31 cellular contexts compared by ENCODE assay signal in the genomic region with DNA sequence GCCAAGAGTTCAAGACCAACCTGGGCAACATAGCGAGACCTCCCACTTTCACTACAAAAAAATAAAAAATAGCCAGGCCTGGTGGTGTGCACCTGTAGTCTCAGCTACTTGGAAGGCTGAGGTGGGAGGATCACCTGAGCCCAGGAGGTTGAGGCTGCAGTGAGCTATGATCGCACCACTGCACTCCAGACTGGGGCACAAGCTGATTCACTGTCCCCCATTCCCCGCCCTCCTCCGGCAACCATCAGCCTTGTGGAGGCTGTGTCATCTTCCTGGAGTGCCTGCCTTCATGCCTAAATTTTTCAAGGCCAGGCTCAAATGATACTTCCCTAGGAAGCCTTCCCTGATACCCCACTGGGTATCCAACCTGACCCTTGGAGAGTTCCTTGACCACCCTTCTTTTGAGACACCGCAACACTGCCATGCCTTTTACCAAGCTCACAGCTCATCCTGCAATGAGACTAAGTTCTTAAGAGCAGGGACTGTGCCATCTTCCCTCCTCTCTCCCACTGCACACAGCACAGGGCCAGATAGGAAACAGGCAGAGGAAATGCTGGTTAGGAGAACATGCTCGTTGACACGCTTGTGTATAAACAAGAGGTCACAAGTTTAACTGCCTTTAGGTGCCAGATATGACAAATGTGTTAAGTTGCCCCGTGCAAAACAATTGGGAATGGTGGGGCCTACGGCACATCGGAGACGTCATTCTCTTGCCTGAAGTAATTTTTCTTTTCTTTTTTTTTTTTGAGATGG. TPM values are rescaled to one million over a fixed set of nuclear protein-coding genes. Genes with fewer than 3 reads are reported as not detected.
DNase-seq lines count a peak whose midpoint lies in the region; ATAC-seq, FAIRE-seq and TF ChIP-seq lines count a peak whose summit lies in the region.
"Had no signal": no experiment of that assay in that cellular context is flagged by ENCODE, and none has a peak within 500 bp of the region (broad histone marks: within the 10 kb centered on the region; RNA-seq: fewer than 3 reads in every experiment).

No MANE protein-coding gene starts in this region.

- H3K4me1 ChIP-seq in HepG2 (ENCODE audit: insufficient read depth, low read length) (peaks cover 39% of the 10 kb centered on the region), right lobe of liver (peaks cover 0 to 13% (median 6%) of the 10 kb centered on the region in 4 donors), PC-3 (ENCODE audit: insufficient read depth, low read length) (peaks cover 9% of the 10 kb centered on the region)

- H3K9me2 ChIP-seq in PC-3 (replicated peaks; ENCODE audit: low read length) = no peaks in the 10 kb centered on the region

- TF ChIP-seq POLR2A in HepG2 (IDR thresholded peaks at IDR 0.05; ENCODE audit: insufficient read depth in 1 of 2, low read depth in 2 of 2, low read length in 2 of 2) (no peak), right lobe of liver (IDR thresholded peaks at IDR 0.05) (no peak)

- H3K36me3 ChIP-seq in HepG2 (replicated peaks in 1 of 2; ENCODE audit: control insufficient read depth in 1 of 2, insufficient read depth in 2 of 2, low read length in 2 of 2) (peaks cover 0 to 4% of the 10 kb centered on the region in 2 experiments; a peak in 1 of 5 replicates), right lobe of liver (no peaks in the 10 kb centered on the region), PC-3 (ENCODE audit: low read depth, low read length) (peaks cover under 1% of the 10 kb centered on the region; the same call in 1 of the 2 replicates)
- H3K36me3 ChIP-seq: prostate gland, thyroid gland had no signal

- H3K27me3 ChIP-seq in HepG2 (ENCODE audit: control insufficient read depth in 1 of 2, insufficient read depth in 2 of 2, low read length in 2 of 2) = no peaks in the 10 kb centered on the region
- no peaks in the 10 kb centered on the region for H3K27me3 ChIP-seq in right lobe of liver
- H3K27me3 ChIP-seq in PC-3 (ENCODE audit: low read length) = no peaks in the 10 kb centered on the region
- H3K27me3 ChIP-seq: left lung, thyroid gland, vagina had no signal

- no peak for DNase-seq in HepG2 (ENCODE audit: low spot score)
- no peak for DNase-seq in right lobe of liver
- no peak for DNase-seq in activated T-helper 2 cell treated with anti-CD3 and anti-CD28 coated beads, Interferon-gamma antibody, Interleukin-2, Interleukin-4, amounts not matched to agents 10 μg/mL and 5 μg/mL and 100 μg/mL, durations not matched to agents 14 hours and 24 hours and 36 hours (ENCODE audit: low spot score)
- peak; percentile 49 to 52 for DNase-seq in lung microvascular endothelial cell (ENCODE audit: low read depth in 2 of 2)
- DNase-seq in HT-29 (ENCODE audit: low spot score) = no peak
- DNase-seq in PC-3 = no peak
- DNase-seq: activated B cell treated with CpG ODN at 0.5 μM for 24 hours; activated CD4-positive, alpha-beta T cell treated with anti-CD3 and anti-CD28 coated beads, Interleukin-2, amount 50 U/mL, for 4 hours; activated CD8-positive, alpha-beta memory T cell treated with anti-CD3 and anti-CD28 coated beads, Interleukin-2, amount 50 U/mL, for 4 hours; anterior cingulate cortex; CD8-positive, alpha-beta memory T cell; DMS 273 treated with DMSO at 0.1 percent for 48 hours; effector memory CD8-positive, alpha-beta T cell; H9; left lung; MV-4-11; NCI-H146; NCI-H82; sigmoid colon; stimulated activated CD4-positive, alpha-beta T cell treated with anti-CD3 and anti-CD28 coated beads, Interleukin-4, amount 100 ng/mL, for 1 hour; SW 1271; thyroid gland had no signal

- CTCF ChIA-PET in HepG2 (lab: Yijun Ruan, JAX; ENCODE audit: low intra/inter-chr PET ratio, low total read pairs) (no interaction called here), PC-3 (lab: Charles Lee) (interaction anchor here (0.8 kb wide), 1 partner anchor 21 kb away, joined by 3 read pairs; no protein-coding TSS in a partner anchor)

- BruUV-seq in HepG2 (replicated peaks; lab: Mats Ljungman, UMichigan) = no TSS peak
- no TSS peak for BruUV-seq in PC-3 (replicated peaks; lab: Mats Ljungman, UMichigan)

- 87% methylated on average over 11 of the region's 11 CpGs for WGBS in HepG2 (ENCODE audit: low lambda C conversion rate)
- 39% methylated on average over 8 of the region's 11 CpGs for WGBS in right lobe of liver (ENCODE audit: insufficient coverage, low coverage, low lambda C conversion rate, missing lambda C conversion rate)

- no peaks in the 10 kb centered on the region for H3K9me3 Mint-ChIP-seq in activated T-helper 2 cell treated with anti-CD3 and anti-CD28 coated beads, Interferon-gamma antibody, Interleukin-2, Interleukin-4, amounts not matched to agents 10 μg/mL and 5 μg/mL and 100 μg/mL, durations not matched to agents 14 hours and 24 hours and 36 hours
- H3K9me3 Mint-ChIP-seq: activated B cell treated with CpG ODN at 0.5 μM for 24 hours; activated T-helper 17 cell treated with anti-CD3 and anti-CD28 coated beads, Interleukin-2, amount 50 U/mL, for 72 hours; effector memory CD8-positive, alpha-beta T cell had no signal

- peaks cover 12% of the 10 kb centered on the region for H3K36me3 Mint-ChIP-seq in activated T-helper 2 cell treated with anti-CD3 and anti-CD28 coated beads, Interferon-gamma antibody, Interleukin-2, Interleukin-4, amounts not matched to agents 10 μg/mL and 5 μg/mL and 100 μg/mL, durations not matched to agents 14 hours and 24 hours and 36 hours (ENCODE audit: low read depth)

- H4K20me1 ChIP-seq in HepG2 (ENCODE audit: insufficient read depth, low read length) (peaks cover 12% of the 10 kb centered on the region; the same call in 1 of the 2 replicates), PC-3 (ENCODE audit: low read length) (0 out of 2 replicates have a peak, but pooled peaks cover 5% of the 10 kb centered on the region)

- peaks cover 30% of the 10 kb centered on the region for H3K4me1 Mint-ChIP-seq in activated T-helper 2 cell treated with anti-CD3 and anti-CD28 coated beads, Interferon-gamma antibody, Interleukin-2, Interleukin-4, amounts not matched to agents 10 μg/mL and 5 μg/mL and 100 μg/mL, durations not matched to agents 14 hours and 24 hours and 36 hours (ENCODE audit: low read depth)

- H3K9ac ChIP-seq in HepG2 (ENCODE audit: insufficient read depth, low read depth, low read length) (no peak overlapping the region), PC-3 (ENCODE audit: low read length) (no peak overlapping the region)

- ATAC-seq in HepG2 (no peak), right lobe of liver (no peak), HG02840 (IDR thresholded peaks at IDR 0.05; ENCODE audit: low FRiP score, unreplicated experiment) (no peak), GM21717 (IDR thresholded peaks at IDR 0.05; ENCODE audit: unreplicated experiment) (no peak), PC-3 (no peak)
- ATAC-seq: activated T-helper 17 cell treated with anti-CD3 and anti-CD28 coated beads, Interleukin-2, amount 50 U/mL, for 72 hours; effector memory CD8-positive, alpha-beta T cell; esophagus mucosa; left lung had no signal

- POLR2A ChIA-PET in HepG2 (lab: Yijun Ruan, JAX) (interaction anchor here (2.6 kb wide), 1 partner anchor 36 kb away, joined by 12 read pairs; a partner anchor contains a TSS), PC-3 (lab: Charles Lee; ENCODE audit: unreplicated experiment) (no interaction called here)

- peak overlapping the region; percentile 38 for H3K27ac Mint-ChIP-seq in activated T-helper 2 cell treated with anti-CD3 and anti-CD28 coated beads, Interferon-gamma antibody, Interleukin-2, Interleukin-4, amounts not matched to agents 10 μg/mL and 5 μg/mL and 100 μg/mL, durations not matched to agents 14 hours and 24 hours and 36 hours
- H3K27ac Mint-ChIP-seq: activated B cell treated with CpG ODN at 0.5 μM for 24 hours; activated naive CD8-positive, alpha-beta T cell; activated T-helper 17 cell treated with anti-CD3 and anti-CD28 coated beads, Interleukin-2, amount 50 U/mL, for 72 hours; effector memory CD8-positive, alpha-beta T cell; H9 had no signal

- no peak for FAIRE-seq in HepG2 (lab: Jason Lieb, UNC)
- FAIRE-seq: bronchial epithelial cell, GM18507 had no signal

- TF ChIP-seq EP300 in HepG2 (IDR thresholded peaks at IDR 0.05; ENCODE audit: low read depth in 2 of 2, low read length in 2 of 2) (no peak), HepG2 (CRISPR knock-in tag; IDR thresholded peaks at IDR 0.05; ENCODE audit: borderline replicate concordance) (no peak)

- no peak overlapping the region for H3K4me3 Mint-ChIP-seq in activated T-helper 2 cell treated with anti-CD3 and anti-CD28 coated beads, Interferon-gamma antibody, Interleukin-2, Interleukin-4, amounts not matched to agents 10 μg/mL and 5 μg/mL and 100 μg/mL, durations not matched to agents 14 hours and 24 hours and 36 hours (ENCODE audit: low read depth)
- H3K4me3 Mint-ChIP-seq: activated B cell treated with CpG ODN at 0.5 μM for 24 hours; activated naive CD8-positive, alpha-beta T cell; activated T-helper 17 cell treated with anti-CD3 and anti-CD28 coated beads, Interleukin-2, amount 50 U/mL, for 72 hours; effector memory CD8-positive, alpha-beta T cell; H9 had no signal

- intact Hi-C loops in HepG2 (cut with micrococcal nuclease; ENCODE audit: unreplicated experiment) = loop anchor here (2.0 to 10.0 kb wide), 4 partner anchors 44 to 230 kb away; a partner anchor contains a TSS
- intact Hi-C loops in right lobe of liver (cut with DNase I) = no loop called here
- intact Hi-C loops in activated T-helper 2 cell treated with anti-CD3 and anti-CD28 coated beads, Interferon-gamma antibody, Interleukin-2, Interleukin-4, amounts not matched to agents 10 μg/mL and 5 μg/mL and 100 μg/mL, durations not matched to agents 14 hours and 24 hours and 36 hours (cut with micrococcal nuclease) = loop anchor here (1.0 to 10.0 kb wide), 3 partner anchors 37 to 410 kb away; a partner anchor contains a TSS
- intact Hi-C loops in PC-3 (cut with micrococcal nuclease) = no loop called here

- in situ Hi-C loops in HepG2 (cut with HindIII; ENCODE audit: extremely low pct_ligation_motif_present, low pct_unique_long_range_greater_than_20kb) = no loop called here

- H3K4me2 ChIP-seq in HepG2 (ENCODE audit: low read depth, low read length) = no peak overlapping the region
- no peak overlapping the region for H3K4me2 ChIP-seq in PC-3 (ENCODE audit: low read length)

- H3K9me3 ChIP-seq in HepG2 (ENCODE audit: low read length) (no peaks in the 10 kb centered on the region), right lobe of liver (no peaks in the 10 kb centered on the region), PC-3 (ENCODE audit: low read length) (no peaks in the 10 kb centered on the region)
- H3K9me3 ChIP-seq: left lung, prostate gland, sigmoid colon, thyroid gland, vagina had no signal

- TF ChIP-seq CTCF in HepG2 (CRISPR knock-in tag; IDR thresholded peaks at IDR 0.05) (no peak), right lobe of liver (IDR thresholded peaks at IDR 0.05) (no peak), PC-3 (conservative IDR thresholded peaks at IDR 0.05; ENCODE audit: low read depth, low read length) (no peak)

- H2AFZ ChIP-seq in HepG2 (ENCODE audit: low read length) = no peak overlapping the region
- no peak overlapping the region for H2AFZ ChIP-seq in PC-3 (ENCODE audit: low read length)

- no peak for TF ChIP-seq RAD21 in HepG2 (CRISPR knock-in tag; IDR thresholded peaks at IDR 0.05)

- no peaks in the 10 kb centered on the region for H3K27me3 Mint-ChIP-seq in activated T-helper 2 cell treated with anti-CD3 and anti-CD28 coated beads, Interferon-gamma antibody, Interleukin-2, Interleukin-4, amounts not matched to agents 10 μg/mL and 5 μg/mL and 100 μg/mL, durations not matched to agents 14 hours and 24 hours and 36 hours (ENCODE audit: low read depth)
- H3K27me3 Mint-ChIP-seq: activated B cell treated with CpG ODN at 0.5 μM for 24 hours; activated naive CD8-positive, alpha-beta T cell; activated T-helper 17 cell treated with anti-CD3 and anti-CD28 coated beads, Interleukin-2, amount 50 U/mL, for 72 hours; effector memory CD8-positive, alpha-beta T cell had no signal

- H3K27ac ChIP-seq in HepG2 (ENCODE audit: extremely low read length, insufficient read depth, low read length) (no peak overlapping the region), right lobe of liver (no peak overlapping the region), PC-3 (ENCODE audit: low read length) (no peak overlapping the region)
- H3K27ac ChIP-seq: left lung, prostate gland, sigmoid colon, thyroid gland, vagina had no signal

- H3K4me3 ChIP-seq in HepG2 (replicated peaks in 1 of 3; ENCODE audit: insufficient read depth in 1 of 3, low read depth in 2 of 3, low read length in 3 of 3) = no peak overlapping the region
- no peak overlapping the region for H3K4me3 ChIP-seq in right lobe of liver
- H3K4me3 ChIP-seq in PC-3 (ENCODE audit: low read length) = no peak overlapping the region
- H3K4me3 ChIP-seq: left lung, prostate gland, sigmoid colon, thyroid gland, vagina had no signal

- H3K79me2 ChIP-seq in HepG2 (ENCODE audit: insufficient read depth, low read length) (peaks cover 14% of the 10 kb centered on the region), PC-3 (ENCODE audit: low read length) (peaks cover 16% of the 10 kb centered on the region)

- no peaks in the 10 kb centered on the region for H3F3A ChIP-seq in PC-3 (ENCODE audit: low read length, unreplicated experiment)

RNA-seq across cellular contexts. Expression of a gene that starts 3.9 kb away (rescaled TPM):
- total RNA-seq in HepG2 (2016; rRNA removed; fragmentation: Illumina TruSeq; extraction: Trizol) (9.0 and 27.8 TPM in 2 replicates), right lobe of liver (10 to 100 TPM; 12.1 to 31.3 (median 22.6) TPM), lung microvascular endothelial cell (16.6 and 24.8 TPM in 2 replicates), PC-3 (2014; rRNA removed) (19.0 and 29.6 TPM in 2 replicates)
- 13.8 and 14.2 TPM in 2 replicates for total RNA-seq in HepG2 (2016; cell fraction: cytosol; rRNA removed; fragmentation: Illumina TruSeq; extraction: Trizol; ENCODE audit: low read depth)
- 9.7 and 19.4 TPM in 2 replicates for total RNA-seq in HepG2 (2016; cell fraction: insoluble cytoplasmic fraction; rRNA removed; fragmentation: Illumina TruSeq; extraction: Trizol)
- total RNA-seq in HepG2 (2016; cell fraction: membrane; rRNA removed; fragmentation: Illumina TruSeq; extraction: Trizol) = 6.2 and 6.3 TPM in 2 replicates
- total RNA-seq in HepG2 (2016; cell fraction: nucleus; rRNA removed; fragmentation: Illumina TruSeq; extraction: Trizol) = 19.4 and 23.7 TPM in 2 replicates
- 4.9 TPM in 2 replicates for polyA plus RNA-seq in HepG2 (2011; rRNA removed)
- 0.72 and 0.78 TPM in 2 replicates for polyA plus RNA-seq in HepG2 (2011; cell fraction: cytosol; rRNA removed)
- 29.7 and 43.5 TPM in 2 replicates for polyA plus RNA-seq in HepG2 (2011; cell fraction: nucleus; rRNA removed)
- polyA plus RNA-seq in HepG2 (2012) = 14.4 and 16.2 TPM in 2 replicates
- 0.08 and 0.18 TPM in 2 replicates for polyA plus RNA-seq in HepG2 (2016; cell fraction: cytosol; fragmentation: Illumina TruSeq; extraction: Trizol; ENCODE audit: low read depth)
- polyA plus RNA-seq in HepG2 (2016; cell fraction: insoluble cytoplasmic fraction; fragmentation: Illumina TruSeq; extraction: Trizol; ENCODE audit: low read depth) = 4.1 and 8.0 TPM in 2 replicates
- polyA plus RNA-seq in HepG2 (2016; cell fraction: membrane; fragmentation: Illumina TruSeq; extraction: Trizol; ENCODE audit: low read depth) = 0.25 and 0.49 TPM in 2 replicates
- 43.3 and 55.9 TPM in 2 replicates for polyA plus RNA-seq in HepG2 (2016; cell fraction: nucleus; fragmentation: Illumina TruSeq; extraction: Trizol; ENCODE audit: insufficient read depth, low read depth)
- polyA minus RNA-seq in HepG2 (2011; rRNA and poly(A)+ RNA removed; ENCODE audit: low replicate concordance) = 32.0 and 40.1 TPM in 2 replicates
- 12.0 and 13.6 TPM in 2 replicates for polyA minus RNA-seq in HepG2 (2011; cell fraction: cytosol; rRNA and poly(A)+ RNA removed)
- 24.1 and 38.5 TPM in 2 replicates for polyA minus RNA-seq in HepG2 (2011; cell fraction: nucleus; rRNA and poly(A)+ RNA removed)
- 83.6 TPM in 2 replicates for total RNA-seq in activated T-helper 2 cell treated with anti-CD3 and anti-CD28 coated beads, Interferon-gamma antibody, Interleukin-2, Interleukin-4, amounts not matched to agents 10 μg/mL and 5 μg/mL and 100 μg/mL, durations not matched to agents 14 hours and 24 hours and 36 hours
- 33.2 and 46.2 TPM in 2 replicates for total RNA-seq in HT-29 (2014; rRNA removed; shearing (Covaris generic))

RNA-seq across cellular contexts. Expression of a gene that starts 36.9 kb away (rescaled TPM):
- total RNA-seq in HepG2 (2016; rRNA removed; fragmentation: Illumina TruSeq; extraction: Trizol) (10.1 and 16.2 TPM in 2 replicates), right lobe of liver (10 to 100 TPM; 13.0 to 26.2 (median 20.9) TPM), lung microvascular endothelial cell (7.8 and 13.3 TPM in 2 replicates), PC-3 (2014; rRNA removed) (22.2 and 35.0 TPM in 2 replicates)
- total RNA-seq in HepG2 (2016; cell fraction: cytosol; rRNA removed; fragmentation: Illumina TruSeq; extraction: Trizol; ENCODE audit: low read depth) = 22.4 and 23.4 TPM in 2 replicates
- 7.9 and 15.3 TPM in 2 replicates for total RNA-seq in HepG2 (2016; cell fraction: insoluble cytoplasmic fraction; rRNA removed; fragmentation: Illumina TruSeq; extraction: Trizol)
- 18.4 and 19.8 TPM in 2 replicates for total RNA-seq in HepG2 (2016; cell fraction: membrane; rRNA removed; fragmentation: Illumina TruSeq; extraction: Trizol)
- 21.9 and 27.5 TPM in 2 replicates for total RNA-seq in HepG2 (2016; cell fraction: nucleus; rRNA removed; fragmentation: Illumina TruSeq; extraction: Trizol)
- 13.7 and 14.8 TPM in 2 replicates for polyA plus RNA-seq in HepG2 (2011; rRNA removed)
- 3.3 and 5.2 TPM in 2 replicates for polyA plus RNA-seq in HepG2 (2011; cell fraction: cytosol; rRNA removed)
- 105 and 114 TPM in 2 replicates for polyA plus RNA-seq in HepG2 (2011; cell fraction: nucleus; rRNA removed)
- polyA plus RNA-seq in HepG2 (2012) = 26.9 and 27.9 TPM in 2 replicates
- polyA plus RNA-seq in HepG2 (2016; cell fraction: cytosol; fragmentation: Illumina TruSeq; extraction: Trizol; ENCODE audit: low read depth) = 3.9 TPM in 2 replicates
- polyA plus RNA-seq in HepG2 (2016; cell fraction: insoluble cytoplasmic fraction; fragmentation: Illumina TruSeq; extraction: Trizol; ENCODE audit: low read depth) = 20.3 and 27.9 TPM in 2 replicates
- 7.5 and 9.2 TPM in 2 replicates for polyA plus RNA-seq in HepG2 (2016; cell fraction: membrane; fragmentation: Illumina TruSeq; extraction: Trizol; ENCODE audit: low read depth)
- 74.8 and 79.3 TPM in 2 replicates for polyA plus RNA-seq in HepG2 (2016; cell fraction: nucleus; fragmentation: Illumina TruSeq; extraction: Trizol; ENCODE audit: insufficient read depth, low read depth)
- polyA minus RNA-seq in HepG2 (2011; rRNA and poly(A)+ RNA removed; ENCODE audit: low replicate concordance) = 18.8 and 22.6 TPM in 2 replicates
- 8.0 and 10.7 TPM in 2 replicates for polyA minus RNA-seq in HepG2 (2011; cell fraction: cytosol; rRNA and poly(A)+ RNA removed)
- 80.9 and 81.4 TPM in 2 replicates for polyA minus RNA-seq in HepG2 (2011; cell fraction: nucleus; rRNA and poly(A)+ RNA removed)
- total RNA-seq in activated T-helper 2 cell treated with anti-CD3 and anti-CD28 coated beads, Interferon-gamma antibody, Interleukin-2, Interleukin-4, amounts not matched to agents 10 μg/mL and 5 μg/mL and 100 μg/mL, durations not matched to agents 14 hours and 24 hours and 36 hours = 107 TPM in 2 replicates
- 33.6 and 38.0 TPM in 2 replicates for total RNA-seq in HT-29 (2014; rRNA removed; shearing (Covaris generic))

RNA-seq across cellular contexts. Expression of a gene that starts 44.3 kb away (rescaled TPM):
- total RNA-seq in HepG2 (2016; rRNA removed; fragmentation: Illumina TruSeq; extraction: Trizol) (9.1 and 11.0 TPM in 2 replicates), right lobe of liver (10 to 100 TPM; 12.8 to 23.0 (median 17.6) TPM), lung microvascular endothelial cell (4.1 and 4.4 TPM in 2 replicates), PC-3 (2014; rRNA removed) (9.6 and 14.5 TPM in 2 replicates)
- 8.4 TPM in 2 replicates for total RNA-seq in HepG2 (2016; cell fraction: cytosol; rRNA removed; fragmentation: Illumina TruSeq; extraction: Trizol; ENCODE audit: low read depth)
- 6.9 and 9.6 TPM in 2 replicates for total RNA-seq in HepG2 (2016; cell fraction: insoluble cytoplasmic fraction; rRNA removed; fragmentation: Illumina TruSeq; extraction: Trizol)
- total RNA-seq in HepG2 (2016; cell fraction: membrane; rRNA removed; fragmentation: Illumina TruSeq; extraction: Trizol) = 15.8 and 18.7 TPM in 2 replicates
- total RNA-seq in HepG2 (2016; cell fraction: nucleus; rRNA removed; fragmentation: Illumina TruSeq; extraction: Trizol) = 17.7 and 22.5 TPM in 2 replicates
- polyA plus RNA-seq in HepG2 (2011; rRNA removed) = 8.4 and 9.2 TPM in 2 replicates
- 3.3 and 4.5 TPM in 2 replicates for polyA plus RNA-seq in HepG2 (2011; cell fraction: cytosol; rRNA removed)
- 64.8 and 74.5 TPM in 2 replicates for polyA plus RNA-seq in HepG2 (2011; cell fraction: nucleus; rRNA removed)
- 16.5 and 32.3 TPM in 2 replicates for polyA plus RNA-seq in HepG2 (2012)
- polyA plus RNA-seq in HepG2 (2016; cell fraction: cytosol; fragmentation: Illumina TruSeq; extraction: Trizol; ENCODE audit: low read depth) = 27.2 and 27.7 TPM in 2 replicates
- 18.2 and 24.7 TPM in 2 replicates for polyA plus RNA-seq in HepG2 (2016; cell fraction: insoluble cytoplasmic fraction; fragmentation: Illumina TruSeq; extraction: Trizol; ENCODE audit: low read depth)
- 38.9 and 40.6 TPM in 2 replicates for polyA plus RNA-seq in HepG2 (2016; cell fraction: membrane; fragmentation: Illumina TruSeq; extraction: Trizol; ENCODE audit: low read depth)
- 77.8 and 81.5 TPM in 2 replicates for polyA plus RNA-seq in HepG2 (2016; cell fraction: nucleus; fragmentation: Illumina TruSeq; extraction: Trizol; ENCODE audit: insufficient read depth, low read depth)
- 5.4 and 5.5 TPM in 2 replicates for polyA minus RNA-seq in HepG2 (2011; rRNA and poly(A)+ RNA removed; ENCODE audit: low replicate concordance)
- 7.9 and 8.3 TPM in 2 replicates for polyA minus RNA-seq in HepG2 (2011; cell fraction: cytosol; rRNA and poly(A)+ RNA removed)
- polyA minus RNA-seq in HepG2 (2011; cell fraction: nucleus; rRNA and poly(A)+ RNA removed) = 8.9 and 10.8 TPM in 2 replicates
- 84.0 and 90.5 TPM in 2 replicates for total RNA-seq in activated T-helper 2 cell treated with anti-CD3 and anti-CD28 coated beads, Interferon-gamma antibody, Interleukin-2, Interleukin-4, amounts not matched to agents 10 μg/mL and 5 μg/mL and 100 μg/mL, durations not matched to agents 14 hours and 24 hours and 36 hours
- 20.8 and 22.9 TPM in 2 replicates for total RNA-seq in HT-29 (2014; rRNA removed; shearing (Covaris generic))

RNA-seq across cellular contexts. Expression of a gene that starts 53.1 kb away (rescaled TPM):
- 33.9 and 37.4 TPM in 2 replicates for total RNA-seq in HepG2 (2016; rRNA removed; fragmentation: Illumina TruSeq; extraction: Trizol)
- total RNA-seq in HepG2 (2016; cell fraction: cytosol; rRNA removed; fragmentation: Illumina TruSeq; extraction: Trizol; ENCODE audit: low read depth) = 13.4 TPM in 2 replicates
- 32.9 and 41.4 TPM in 2 replicates for total RNA-seq in HepG2 (2016; cell fraction: insoluble cytoplasmic fraction; rRNA removed; fragmentation: Illumina TruSeq; extraction: Trizol)
- total RNA-seq in HepG2 (2016; cell fraction: membrane; rRNA removed; fragmentation: Illumina TruSeq; extraction: Trizol) = 23.7 and 24.3 TPM in 2 replicates
- 39.5 and 43.1 TPM in 2 replicates for total RNA-seq in HepG2 (2016; cell fraction: nucleus; rRNA removed; fragmentation: Illumina TruSeq; extraction: Trizol)
- 39.8 and 42.1 TPM in 2 replicates for polyA plus RNA-seq in HepG2 (2011; rRNA removed)
- 22.7 and 30.8 TPM in 2 replicates for polyA plus RNA-seq in HepG2 (2011; cell fraction: cytosol; rRNA removed)
- 140 and 166 TPM in 2 replicates for polyA plus RNA-seq in HepG2 (2011; cell fraction: nucleus; rRNA removed)
- polyA plus RNA-seq in HepG2 (2012) = 21.4 and 22.8 TPM in 2 replicates
- polyA plus RNA-seq in HepG2 (2016; cell fraction: cytosol; fragmentation: Illumina TruSeq; extraction: Trizol; ENCODE audit: low read depth) = 15.4 and 16.5 TPM in 2 replicates
- polyA plus RNA-seq in HepG2 (2016; cell fraction: insoluble cytoplasmic fraction; fragmentation: Illumina TruSeq; extraction: Trizol; ENCODE audit: low read depth) = 38.9 and 41.5 TPM in 2 replicates
- 21.3 and 23.8 TPM in 2 replicates for polyA plus RNA-seq in HepG2 (2016; cell fraction: membrane; fragmentation: Illumina TruSeq; extraction: Trizol; ENCODE audit: low read depth)
- polyA plus RNA-seq in HepG2 (2016; cell fraction: nucleus; fragmentation: Illumina TruSeq; extraction: Trizol; ENCODE audit: insufficient read depth, low read depth) = 142 and 147 TPM in 2 replicates
- polyA minus RNA-seq in HepG2 (2011; rRNA and poly(A)+ RNA removed; ENCODE audit: low replicate concordance) = 53.8 and 68.9 TPM in 2 replicates
- polyA minus RNA-seq in HepG2 (2011; cell fraction: cytosol; rRNA and poly(A)+ RNA removed) = 9.0 and 12.9 TPM in 2 replicates
- polyA minus RNA-seq in HepG2 (2011; cell fraction: nucleus; rRNA and poly(A)+ RNA removed) = 38.1 and 40.3 TPM in 2 replicates
- 10 to 100 TPM; 17.1 to 22.1 (median 18.4) TPM for total RNA-seq in right lobe of liver
- total RNA-seq in activated T-helper 2 cell treated with anti-CD3 and anti-CD28 coated beads, Interferon-gamma antibody, Interleukin-2, Interleukin-4, amounts not matched to agents 10 μg/mL and 5 μg/mL and 100 μg/mL, durations not matched to agents 14 hours and 24 hours and 36 hours = 38.1 and 41.6 TPM in 2 replicates
- 8.9 and 10.7 TPM in 2 replicates for total RNA-seq in lung microvascular endothelial cell
- 58.3 and 69.5 TPM in 2 replicates for total RNA-seq in HT-29 (2014; rRNA removed; shearing (Covaris generic))
- total RNA-seq in PC-3 (2014; rRNA removed) = 28.6 and 30.9 TPM in 2 replicates

Comparison
In these comparisons a context has a peak if more than half of its experiments do, and no peak if none do; other contexts are left out.
1. intact Hi-C loops: an anchor here in HepG2 (2.0 to 10.0 kb wide) and activated T-helper 2 cell treated with anti-CD3 and anti-CD28 coated beads, Interferon-gamma antibody, Interleukin-2, Interleukin-4, amounts not matched to agents 10 μg/mL and 5 μg/mL and 100 μg/mL, durations not matched to agents 14 hours and 24 hours and 36 hours (1.0 to 10.0 kb wide); none called in right lobe of liver and PC-3.
2. DNase-seq: peak in lung microvascular endothelial cell (2 of 2); none in HepG2 (single experiment), right lobe of liver (0 of 3), activated T-helper 2 cell treated with anti-CD3 and anti-CD28 coated beads, Interferon-gamma antibody, Interleukin-2, Interleukin-4, amounts not matched to agents 10 μg/mL and 5 μg/mL and 100 μg/mL, durations not matched to agents 14 hours and 24 hours and 36 hours (single experiment), HT-29 (single experiment) and PC-3 (single experiment).